Comparison of ENCODE assay signal across 8 cellular contexts in the genomic region with DNA sequence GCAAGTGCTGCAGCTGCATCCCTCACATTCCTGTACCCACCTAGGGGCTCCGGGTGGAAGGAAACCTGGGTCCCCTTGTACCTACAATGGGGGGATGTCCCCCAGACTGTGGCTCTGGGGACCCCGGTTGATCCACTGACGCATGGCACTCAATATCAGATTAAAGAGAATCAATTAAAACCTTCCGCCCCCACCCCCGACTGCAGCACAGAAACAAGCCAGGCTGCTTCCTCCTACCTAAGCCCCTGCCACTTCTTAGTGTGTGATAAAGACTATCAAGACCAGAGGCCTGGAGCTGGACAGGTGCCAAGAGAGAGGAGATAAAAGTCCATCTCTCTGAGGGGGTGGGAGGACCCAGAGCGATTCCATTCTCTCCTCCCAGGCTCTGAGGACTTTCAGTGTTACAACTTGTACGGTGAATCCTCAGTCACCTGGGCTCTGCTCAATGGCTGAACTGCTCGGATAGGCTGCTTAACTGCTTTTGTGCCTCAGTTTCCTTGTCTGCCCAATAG. TPM values are rescaled to one million over a fixed set of nuclear protein-coding genes. Genes with fewer than 3 reads are reported as not detected.
DNase-seq lines count a peak whose midpoint lies in the region; ATAC-seq and TF ChIP-seq lines count a peak whose summit lies in the region.

No MANE protein-coding gene starts in this region.

- peaks cover 17% of the 10 kb centered on the region; the same call in 1 of the 2 replicates for H4K20me1 ChIP-seq in BLaER1
- H4K20me1 ChIP-seq in KMS-11 (ENCODE audit: insufficient read depth) = no peaks in the 10 kb centered on the region

- H3K4me3 ChIP-seq in BLaER1 = no peak overlapping the region
- no peak overlapping the region for H3K4me3 ChIP-seq in KMS-11 (IDR thresholded peaks at IDR 0.05; ENCODE audit: insufficient read depth, low read depth, low read length)
- no peak overlapping the region for H3K4me3 ChIP-seq in brain microvascular endothelial cell (ENCODE audit: low read depth, low read length)
- peak overlapping the region; percentile 13 to 17 for H3K4me3 ChIP-seq in muscle layer of colon (ENCODE audit: low read depth in 1 of 2, low read length in 2 of 2)

- H3K9ac ChIP-seq in BLaER1 (peak overlapping the region; percentile 45; the same call in 1 of the 2 replicates), KMS-11 (peak overlapping the region; percentile 25; the same call in 1 of the 2 replicates), muscle layer of colon (ENCODE audit: low read length) (peak overlapping the region; percentile 55)

- in situ Hi-C loops in brain microvascular endothelial cell (cut with HindIII; ENCODE audit: low pct_ligation_motif_present, low sequenced_read_pairs) = no loop called here

- TF ChIP-seq CTCF in KMS-11 (conservative IDR thresholded peaks at IDR 0.05; ENCODE audit: low read depth, low read length) = no peak
- no peak for TF ChIP-seq CTCF in brain microvascular endothelial cell (IDR thresholded peaks at IDR 0.05; ENCODE audit: low read depth, low read length, missing control alignments)

- peak overlapping the region; percentile 91 for H3K4me2 ChIP-seq in BLaER1
- peak overlapping the region; percentile 40; the same call in 1 of the 2 replicates for H3K4me2 ChIP-seq in KMS-11

- H3K27ac ChIP-seq in BLaER1 (peak overlapping the region; percentile 28; the same call in 1 of the 2 replicates), KMS-11 (no peak overlapping the region), brain microvascular endothelial cell (peak overlapping the region; percentile 94), muscle layer of colon (ENCODE audit: low read depth, low read length) (peak overlapping the region; percentile 95)

- no peak for ATAC-seq in GM19463 (IDR thresholded peaks at IDR 0.05; ENCODE audit: unreplicated experiment)
- no peak for ATAC-seq in GM21447 (IDR thresholded peaks at IDR 0.05; ENCODE audit: unreplicated experiment)

- no peaks in the 10 kb centered on the region for H3K27me3 ChIP-seq in BLaER1
- H3K27me3 ChIP-seq in KMS-11 (ENCODE audit: insufficient read depth, low read depth) = no peaks in the 10 kb centered on the region
- no peaks in the 10 kb centered on the region for H3K27me3 ChIP-seq in brain microvascular endothelial cell (replicated peaks)
- H3K27me3 ChIP-seq in muscle layer of colon (ENCODE audit: control insufficient read depth in 1 of 2, insufficient read depth in 2 of 2, low read length in 2 of 2) = no peaks in the 10 kb centered on the region

- DNase-seq in brain microvascular endothelial cell = no peak
- DNase-seq in activated gamma-delta T cell treated with Interleukin-2 at 50 U/mL for 16 hours = no peak
- no peak for DNase-seq in mesenteric fat pad (ENCODE audit: low spot score)

- H3K9me3 ChIP-seq in BLaER1 = no peaks in the 10 kb centered on the region
- no peaks in the 10 kb centered on the region for H3K9me3 ChIP-seq in muscle layer of colon (ENCODE audit: low read length)

- H3K79me2 ChIP-seq in KMS-11 (ENCODE audit: insufficient read depth, low read depth) = no peaks in the 10 kb centered on the region

- no peaks in the 10 kb centered on the region for H3K36me3 ChIP-seq in BLaER1
- no peaks in the 10 kb centered on the region for H3K36me3 ChIP-seq in KMS-11 (ENCODE audit: insufficient read depth)
- peaks cover 24% of the 10 kb centered on the region for H3K36me3 ChIP-seq in brain microvascular endothelial cell (replicated peaks)
- peaks cover 6% of the 10 kb centered on the region for H3K36me3 ChIP-seq in muscle layer of colon (ENCODE audit: insufficient read depth, low read length)

- H3K4me1 ChIP-seq in BLaER1 = peaks cover 90% of the 10 kb centered on the region
- peaks cover 18% of the 10 kb centered on the region for H3K4me1 ChIP-seq in KMS-11 (ENCODE audit: low read depth, poor library complexity, severe bottlenecking)
- peaks cover 89% of the 10 kb centered on the region for H3K4me1 ChIP-seq in muscle layer of colon (ENCODE audit: insufficient read depth, low read length)

- no peak overlapping the region for H2AFZ ChIP-seq in KMS-11 (ENCODE audit: low read depth)

RNA-seq across cellular contexts. Expression of a gene that starts 28.2 kb away (rescaled TPM):
- 1,415 TPM for total RNA-seq in mesenteric fat pad

RNA-seq across cellular contexts. Expression of a gene that starts 34.6 kb away (rescaled TPM):
- total RNA-seq in mesenteric fat pad = 97.0 TPM

RNA-seq across cellular contexts. Expression of a gene that starts 36.4 kb away (rescaled TPM):
- 123 TPM for total RNA-seq in mesenteric fat pad

Comparison
In these comparisons a context has a peak if more than half of its experiments do, and no peak if none do; other contexts are left out.
1. H3K4me3 ChIP-seq: peak in muscle layer of colon (2 of 2); none in BLaER1 (single experiment), KMS-11 (single experiment) and brain microvascular endothelial cell (single experiment).
2. Peak in every context shown above with its lines, with median percentiles within 50 percentile points of each other: H3K9ac ChIP-seq.